ENCODE assay signal across 16 cellular contexts in genomic region chr15:63414474-63415201, GRCh38. TPM values are rescaled to one million over a fixed set of nuclear protein-coding genes. Genes with fewer than 3 reads are reported as not detected.
DNase-seq lines count a peak whose midpoint lies in the region; ATAC-seq and TF ChIP-seq lines count a peak whose summit lies in the region.
"Had no signal": no experiment of that assay in that cellular context is flagged by ENCODE, and none has a peak within 500 bp of the region (broad histone marks: within the 10 kb centered on the region; RNA-seq: fewer than 3 reads in every experiment).

No MANE protein-coding gene starts in this region.

- H3K4me1 Mint-ChIP-seq in naive thymus-derived CD4-positive, alpha-beta T cell, result peaks cover 0 to 12% (median 4%) of the 10 kb centered on the region in 7 donors
- H3K4me1 Mint-ChIP-seq: H9, IgD-negative memory B cell had no signal

- intact Hi-C loops in left ventricle myocardium superior (cut with micrococcal nuclease), result no loop called here
- intact Hi-C loops in naive thymus-derived CD4-positive, alpha-beta T cell (cut with micrococcal nuclease), result no loop called here

- H3K79me2 ChIP-seq in hepatocyte, result no peaks in the 10 kb centered on the region

- H3K9me2 ChIP-seq in hepatocyte (replicated peaks; ENCODE audit: insufficient read depth), result no peaks in the 10 kb centered on the region

- 92% methylated on average over 7 of the region's 7 CpGs for WGBS in hepatocyte (ENCODE audit: low lambda C conversion rate, missing lambda C conversion rate)

- H3K27me3 ChIP-seq in right atrium auricular region (no peaks in the 10 kb centered on the region), hepatocyte (no peaks in the 10 kb centered on the region)
- no peaks in the 10 kb centered on the region for H3K27me3 ChIP-seq in naive thymus-derived CD4-positive, alpha-beta T cell (ENCODE audit: control insufficient read depth in 2 of 2, insufficient read depth in 2 of 2, low read length in 2 of 2)
- H3K27me3 ChIP-seq: BLaER1 treated with 17β-estradiol and CSF1 and Interleukin-3, amounts not matched to agents 10 nM and 100 nM; MG63 had no signal

- no peak overlapping the region for H3K4me3 Mint-ChIP-seq in naive thymus-derived CD4-positive, alpha-beta T cell
- H3K4me3 Mint-ChIP-seq: H9, IgD-negative memory B cell had no signal

- H3K36me3 ChIP-seq in right atrium auricular region (no peaks in the 10 kb centered on the region), hepatocyte (replicated peaks; ENCODE audit: insufficient read depth, low read depth) (no peaks in the 10 kb centered on the region)
- H3K36me3 ChIP-seq in naive thymus-derived CD4-positive, alpha-beta T cell (ENCODE audit: control insufficient read depth in 2 of 3, insufficient read depth in 3 of 3, low read length in 3 of 3), result no peaks in the 10 kb centered on the region
- H3K36me3 ChIP-seq: BLaER1 treated with 17β-estradiol and CSF1 and Interleukin-3, amounts not matched to agents 10 nM and 100 nM; MG63 had no signal

- peak overlapping the region in 4 of 9 donors; percentile 39 to 76 (median 58) for H3K27ac Mint-ChIP-seq in naive thymus-derived CD4-positive, alpha-beta T cell
- H3K27ac Mint-ChIP-seq: H9, IgD-negative memory B cell had no signal

- H3K27me3 Mint-ChIP-seq in naive thymus-derived CD4-positive, alpha-beta T cell, result peaks cover 0 to 1% (median 0%) of the 10 kb centered on the region in 5 donors

- no peaks in the 10 kb centered on the region for H4K20me1 ChIP-seq in hepatocyte (ENCODE audit: insufficient read depth, poor library complexity, severe bottlenecking)
- H4K20me1 ChIP-seq: BLaER1 treated with 17β-estradiol and CSF1 and Interleukin-3, amounts not matched to agents 10 nM and 100 nM had no signal

- no peaks in the 10 kb centered on the region for H3K9me3 Mint-ChIP-seq in naive thymus-derived CD4-positive, alpha-beta T cell
- H3K9me3 Mint-ChIP-seq: IgD-negative memory B cell had no signal

- ATAC-seq in left ventricle myocardium superior, result no peak
- ATAC-seq in naive thymus-derived CD4-positive, alpha-beta T cell, result peak; percentile 73

- H3K27ac ChIP-seq in right atrium auricular region (no peak overlapping the region), hepatocyte (no peak overlapping the region)
- H3K27ac ChIP-seq in naive thymus-derived CD4-positive, alpha-beta T cell (ENCODE audit: low read depth, low read length), result no peak overlapping the region
- H3K27ac ChIP-seq: BLaER1 treated with 17β-estradiol and CSF1 and Interleukin-3, amounts not matched to agents 10 nM and 100 nM had no signal

- DNase-seq in right atrium auricular region (ENCODE audit: low spot score) (peak; percentile 21), left ventricle myocardium superior (no peak), MV-4-11 (lab: John Stamatoyannopoulos, UW) (peak; percentile 26), foreskin melanocyte (no peak), hepatocyte (ENCODE audit: low spot score) (no peak)
- peak in 7 of 9 donors; percentile 7 to 44 (median 26) for DNase-seq in naive thymus-derived CD4-positive, alpha-beta T cell
- no peak for DNase-seq in activated naive CD4-positive, alpha-beta T cell (lab: John Stamatoyannopoulos, UW)
- DNase-seq: DND-41, H9, Kasumi-1, MG63, NCI-H1694 treated with DMSO at 0.1 percent for 48 hours, Right ventricle myocardium superior had no signal

- H3K4me2 ChIP-seq in hepatocyte, result no peak overlapping the region
- H3K4me2 ChIP-seq: BLaER1 treated with 17β-estradiol and CSF1 and Interleukin-3, amounts not matched to agents 10 nM and 100 nM had no signal

- no peaks in the 10 kb centered on the region for H3K9me3 ChIP-seq in right atrium auricular region
- no peaks in the 10 kb centered on the region for H3K9me3 ChIP-seq in naive thymus-derived CD4-positive, alpha-beta T cell (ENCODE audit: control insufficient read depth in 2 of 3, low read length in 3 of 3)
- H3K9me3 ChIP-seq in hepatocyte (ENCODE audit: low read depth), result no peaks in the 10 kb centered on the region
- H3K9me3 ChIP-seq: MG63 had no signal

- H3K4me3 ChIP-seq in right atrium auricular region, result no peak overlapping the region
- H3K4me3 ChIP-seq in naive thymus-derived CD4-positive, alpha-beta T cell (ENCODE audit: low read length), result no peak overlapping the region
- H3K4me3 ChIP-seq in hepatocyte, result no peak overlapping the region
- H3K4me3 ChIP-seq: BLaER1 treated with 17β-estradiol and CSF1 and Interleukin-3, amounts not matched to agents 10 nM and 100 nM; MG63 had no signal

- H2AFZ ChIP-seq in hepatocyte, result no peak overlapping the region

- TF ChIP-seq CTCF in right atrium auricular region (IDR thresholded peaks at IDR 0.05), result no peak
- no peak for TF ChIP-seq CTCF in hepatocyte (IDR thresholded peaks at IDR 0.05; ENCODE audit: poor library complexity)

- POLR2A ChIA-PET in naive thymus-derived CD4-positive, alpha-beta T cell (lab: Charles Lee), result interaction anchor here (0.9 kb wide), 1 partner anchor 22 kb away, joined by 3 read pairs; no protein-coding TSS in a partner anchor

- H3K4me1 ChIP-seq in right atrium auricular region (no peaks in the 10 kb centered on the region), hepatocyte (ENCODE audit: insufficient read depth) (no peaks in the 10 kb centered on the region)
- H3K4me1 ChIP-seq in naive thymus-derived CD4-positive, alpha-beta T cell (ENCODE audit: control insufficient read depth in 2 of 2, insufficient read depth in 2 of 2, low read length in 2 of 2), result peaks cover 0 to 7% of the 10 kb centered on the region in 2 donors
- H3K4me1 ChIP-seq: BLaER1 treated with 17β-estradiol and CSF1 and Interleukin-3, amounts not matched to agents 10 nM and 100 nM had no signal

- CTCF ChIA-PET in naive thymus-derived CD4-positive, alpha-beta T cell (lab: Charles Lee), result interaction anchor here (1.8 kb wide), 1 partner anchor 12 kb away, joined by 5 read pairs; no protein-coding TSS in a partner anchor

- no peaks in the 10 kb centered on the region for H3K36me3 Mint-ChIP-seq in naive thymus-derived CD4-positive, alpha-beta T cell

RNA-seq across cellular contexts. Expression of gene CA12, which starts 33.0 kb away (rescaled TPM):
- total RNA-seq in right atrium auricular region (1 to 10 TPM; 1.3 to 5.5 TPM), left ventricle myocardium superior (0.74 TPM), hepatocyte (9.5 and 13.8 TPM in 2 replicates)
- total RNA-seq in naive thymus-derived CD4-positive, alpha-beta T cell, result under 1 TPM in 1 of 5 experiments, not detected in 4; 0.02 TPM
- polyA plus RNA-seq in naive thymus-derived CD4-positive, alpha-beta T cell, result not detected
- 16.6 and 23.5 TPM in 2 replicates for polyA plus RNA-seq in hepatocyte
- total RNA-seq: OCI-LY7 had no signal
- polyA plus RNA-seq: IgD-negative memory B cell had no signal

Comparison
In these comparisons a context has a peak if more than half of its experiments do, and no peak if none do; other contexts are left out.
1. DNase-seq: peak in right atrium auricular region (single experiment), MV-4-11 (single experiment) and naive thymus-derived CD4-positive, alpha-beta T cell (7 of 9); none in left ventricle myocardium superior (single experiment), foreskin melanocyte (single experiment), activated naive CD4-positive, alpha-beta T cell (0 of 4) and hepatocyte (single experiment).